ENCODE assay signal across 2 cellular contexts in genomic region chr5:83066548-83067110, GRCh38.
TF ChIP-seq lines count a peak whose summit lies in the region.

No MANE protein-coding gene starts in this region.

TF ChIP-seq in HEK293, 187 proteins besides CTCF, POLR2A, EP300 and RAD21:
- TF ChIP-seq GLIS1 (tag by site-specific recombination; IDR thresholded peaks at IDR 0.05) (0 out of 2 replicates have a peak, but pooled peaks have one; percentile 8), ZNF354C (tag by site-specific recombination; IDR thresholded peaks at IDR 0.05; ENCODE audit: borderline replicate concordance, low read depth) (no peak), GLIS2 (tag by site-specific recombination; IDR thresholded peaks at IDR 0.05) (no peak), ZNF132 (tag by site-specific recombination; IDR thresholded peaks at IDR 0.05; ENCODE audit: borderline replicate concordance) (no peak), SETDB1 (IDR thresholded peaks at IDR 0.05; ENCODE audit: insufficient read length, low read length) (no peak), ZNF555 (tag by site-specific recombination; conservative IDR thresholded peaks at IDR 0.05) (no peak)
TF ChIP-seq in HEK293: peak in this region for 1.

TF ChIP-seq in HepG2, 621 proteins besides CTCF, POLR2A, EP300 and RAD21:
- TF ChIP-seq CEBPG (CRISPR knock-in tag; IDR thresholded peaks at IDR 0.05), result peak; percentile 25; the same call in 1 of the 2 replicates
- TF ChIP-seq HES4 (CRISPR knock-in tag; IDR thresholded peaks at IDR 0.05; ENCODE audit: borderline replicate concordance), result no peak
- TF ChIP-seq ZNF318 (CRISPR knock-in tag; IDR thresholded peaks at IDR 0.05), result no peak
- TF ChIP-seq ZNF770 (CRISPR knock-in tag; IDR thresholded peaks at IDR 0.05), result no peak
- TF ChIP-seq FOSL1 (CRISPR knock-in tag; IDR thresholded peaks at IDR 0.05; ENCODE audit: borderline replicate concordance), result no peak
- TF ChIP-seq NR2F6 (IDR thresholded peaks at IDR 0.05), result no peak
- TF ChIP-seq NR2F6 (CRISPR knock-in tag; IDR thresholded peaks at IDR 0.05), result 0 out of 2 replicates have a peak, but pooled peaks have one; percentile 21
- TF ChIP-seq NFE2 (CRISPR knock-in tag; IDR thresholded peaks at IDR 0.05), result no peak
- TF ChIP-seq ZSCAN22 (CRISPR knock-in tag; IDR thresholded peaks at IDR 0.05), result no peak
- TF ChIP-seq ZNF644 (CRISPR knock-in tag; IDR thresholded peaks at IDR 0.05; ENCODE audit: low read depth), result 0 out of 2 replicates have a peak, but pooled peaks have one; percentile 20
- TF ChIP-seq ZHX2 (IDR thresholded peaks at IDR 0.05; ENCODE audit: low read depth), result no peak
- TF ChIP-seq ZHX2 (CRISPR knock-in tag; IDR thresholded peaks at IDR 0.05; ENCODE audit: borderline replicate concordance), result no peak
- peak; percentile 13; the same call in 1 of the 2 replicates for TF ChIP-seq CEBPB (IDR thresholded peaks at IDR 0.05; ENCODE audit: borderline replicate concordance, low read depth, low read length)
